In genomic region chr12:904010-904414, GRCh38 we compare ENCODE assay signal across 17 cellular contexts. TPM values are rescaled to one million over a fixed set of nuclear protein-coding genes. Genes with fewer than 3 reads are reported as not detected.
DNase-seq lines count a peak whose midpoint lies in the region; ATAC-seq, FAIRE-seq and TF ChIP-seq lines count a peak whose summit lies in the region.
"Had no signal": no experiment of that assay in that cellular context is flagged by ENCODE, and none has a peak within 500 bp of the region (broad histone marks: within the 10 kb centered on the region; RNA-seq: fewer than 3 reads in every experiment).

No MANE protein-coding gene starts in this region.

- H3K27me3 ChIP-seq in cardiac muscle cell: no peaks in the 10 kb centered on the region
- H3K27me3 ChIP-seq in NT2/D1 (ENCODE audit: insufficient read depth, insufficient read length): no peaks in the 10 kb centered on the region
- H3K27me3 ChIP-seq in GM12878 (replicated peaks in 1 of 2; ENCODE audit: control insufficient read depth in 2 of 2, insufficient read depth in 2 of 2, low read length in 1 of 2): no peaks in the 10 kb centered on the region
- no peaks in the 10 kb centered on the region for H3K27me3 ChIP-seq in left ventricle myocardium inferior (ENCODE audit: low read depth)
- H3K27me3 ChIP-seq: heart right ventricle had no signal

- H3K9ac ChIP-seq in NT2/D1 (ENCODE audit: insufficient read length, low read depth) (no peak overlapping the region), GM12878 (ENCODE audit: control insufficient read depth, insufficient read depth, low read length) (no peak overlapping the region), kidney (ENCODE audit: low read length in 2 of 2) (no peak overlapping the region)

- no peak for TF ChIP-seq RAD21 in GM12878 (IDR thresholded peaks at IDR 0.05; ENCODE audit: insufficient read depth, low read depth, low read length)

- ATAC-seq in GM12878 (no peak), HG03354 (IDR thresholded peaks at IDR 0.05; ENCODE audit: poor library complexity, severe bottlenecking, unreplicated experiment) (no peak), HG03039 (IDR thresholded peaks at IDR 0.05; ENCODE audit: unreplicated experiment) (no peak)
- ATAC-seq: heart right ventricle, Right ventricle myocardium inferior had no signal

- H3K4me2 ChIP-seq in GM12878 (ENCODE audit: control insufficient read depth, insufficient read depth): no peak overlapping the region

- no peak for FAIRE-seq in GM12878 (lab: Jason Lieb, UNC)
- FAIRE-seq in kidney (lab: Jason Lieb, UNC): no peak

- no peaks in the 10 kb centered on the region; the same call in 1 of the 2 replicates for H3K79me2 ChIP-seq in GM12878 (ENCODE audit: control insufficient read depth, insufficient read depth, low read length)

- H3K4me3 ChIP-seq in cardiac muscle cell (no peak overlapping the region), NT2/D1 (ENCODE audit: insufficient read length, low read depth) (no peak overlapping the region), GM12878 (no peak overlapping the region), left ventricle myocardium inferior (no peak overlapping the region), kidney (ENCODE audit: low read length in 2 of 2) (no peak overlapping the region)
- H3K4me3 ChIP-seq: heart right ventricle had no signal

- WGBS in GM12878 (ENCODE audit: insufficient coverage, insufficient replicate concordance, low lambda C conversion rate, missing lambda C conversion rate): 70% methylated on average over 5 of the region's 5 CpGs

- H3K9me3 ChIP-seq in cardiac muscle cell (ENCODE audit: low read depth) (no peaks in the 10 kb centered on the region), NT2/D1 (ENCODE audit: insufficient read depth, low read length) (no peaks in the 10 kb centered on the region), GM12878 (replicated peaks; ENCODE audit: control insufficient read depth, insufficient read depth, low read length) (no peaks in the 10 kb centered on the region), left ventricle myocardium inferior (replicated peaks) (no peaks in the 10 kb centered on the region), kidney (ENCODE audit: control insufficient read depth in 1 of 2, low read length in 2 of 2) (no peaks in the 10 kb centered on the region)
- H3K9me3 ChIP-seq: heart right ventricle had no signal

- TF ChIP-seq POLR2A in GM12878 (IDR thresholded peaks at IDR 0.05; ENCODE audit: low read depth, low read length): no peak

- H3K4me1 ChIP-seq in cardiac muscle cell (ENCODE audit: low read depth): no peaks in the 10 kb centered on the region
- peaks cover 7% of the 10 kb centered on the region for H3K4me1 ChIP-seq in NT2/D1 (ENCODE audit: insufficient read depth, insufficient read length)
- H3K4me1 ChIP-seq in GM12878 (ENCODE audit: control insufficient read depth, insufficient read depth, low read length): no peaks in the 10 kb centered on the region
- H3K4me1 ChIP-seq in left ventricle myocardium inferior: peaks cover 21% of the 10 kb centered on the region
- peaks cover 0 to 15% of the 10 kb centered on the region in 2 donors for H3K4me1 ChIP-seq in kidney (ENCODE audit: control insufficient read depth in 1 of 2, insufficient read depth in 1 of 2, low read depth in 1 of 2, low read length in 2 of 2)

- TF ChIP-seq EP300 in GM12878 (IDR thresholded peaks at IDR 0.05; ENCODE audit: borderline replicate concordance in 1 of 2, control insufficient read depth in 1 of 2, low read depth in 2 of 2, low read length in 2 of 2): no peak

- CTCF ChIA-PET in GM12878 (lab: Yijun Ruan, JAX): interaction anchor here (0.6 to 1.1 kb wide), 5 partner anchors 88 to 334 kb away, joined by 3 read pairs; no protein-coding TSS in a partner anchor

- RAD21 ChIA-PET in GM12878 (lab: Charles Lee; ENCODE audit: unreplicated experiment): interaction anchor here (1.1 kb wide), 1 partner anchor 189 kb away, joined by 3 read pairs; no protein-coding TSS in a partner anchor

- H4K20me1 ChIP-seq in GM12878 (ENCODE audit: control insufficient read depth, insufficient read depth): no peaks in the 10 kb centered on the region

- H3K36me3 ChIP-seq in cardiac muscle cell (peaks cover 75% of the 10 kb centered on the region), NT2/D1 (ENCODE audit: insufficient read depth, insufficient read length, low read length) (peaks cover 95% of the 10 kb centered on the region), GM12878 (ENCODE audit: control insufficient read depth in 2 of 2, insufficient read depth in 2 of 2, low read length in 1 of 2) (peaks cover 30 to 80% of the 10 kb centered on the region in 2 experiments), left ventricle myocardium inferior (peaks cover 100% of the 10 kb centered on the region), kidney (ENCODE audit: control insufficient read depth in 1 of 2, insufficient read depth in 2 of 2, low read length in 2 of 2) (peaks cover 57 to 90% of the 10 kb centered on the region in 2 donors)

- intact Hi-C loops in cardiac septum (cut with DNase I) (no loop called here), GM12878 (cut with micrococcal nuclease; ENCODE audit: unreplicated experiment) (no loop called here), left ventricle myocardium inferior (cut with micrococcal nuclease) (no loop called here), kidney (cut with DNase I) (no loop called here)

- peak overlapping the region; percentile 28 for H3K27ac ChIP-seq in cardiac muscle cell
- H3K27ac ChIP-seq in GM12878 (ENCODE audit: control insufficient read depth, insufficient read depth): no peak overlapping the region
- no peak overlapping the region for H3K27ac ChIP-seq in left ventricle myocardium inferior (replicated peaks)
- H3K27ac ChIP-seq in kidney (ENCODE audit: low read depth in 2 of 2, low read length in 2 of 2): no peak overlapping the region
- H3K27ac ChIP-seq: C4-2B, epithelial cell of prostate had no signal

- no peak overlapping the region for H2AFZ ChIP-seq in GM12878 (ENCODE audit: control insufficient read depth, low read depth, low read length)

- no TSS peak for BruUV-seq in GM12878 (replicated peaks; lab: Mats Ljungman, UMichigan)

- TF ChIP-seq CTCF in cardiac muscle cell (IDR thresholded peaks at IDR 0.05; ENCODE audit: low read depth, low read length): no peak
- no peak for TF ChIP-seq CTCF in GM12878 (IDR thresholded peaks at IDR 0.05 in 2 of 3, conservative IDR thresholded peaks at IDR 0.05 in 1 of 3; ENCODE audit: control insufficient read depth in 2 of 3, extremely low read depth in 1 of 3, insufficient read depth in 1 of 3, low read depth in 3 of 3, low read length in 3 of 3)
- no peak for TF ChIP-seq CTCF in left ventricle myocardium inferior (IDR thresholded peaks at IDR 0.05; ENCODE audit: borderline replicate concordance)
- no peak for TF ChIP-seq CTCF in kidney (IDR thresholded peaks at IDR 0.05; ENCODE audit: borderline replicate concordance, extremely low read depth, insufficient read depth)

- in situ Hi-C loops in GM12878 (cut with MboI): no loop called here

- DNase-seq in cardiac muscle cell (ENCODE audit: low read depth in 1 of 2, low spot score in 1 of 2): no peak
- DNase-seq in cardiac septum (ENCODE audit: low spot score): no peak
- DNase-seq in NT2/D1 (ENCODE audit: low read depth, low spot score): peak; percentile 23
- no peak for DNase-seq in GM12878 (ENCODE audit: low read depth, low spot score)
- no peak for DNase-seq in left ventricle myocardium inferior
- no peak for DNase-seq in kidney
- DNase-seq: activated CD4-positive, CD25-positive, alpha-beta regulatory T cell; activated effector memory CD4-positive, alpha-beta T cell treated with Interleukin-2 at 50 U/mL for 16 hours; central memory CD4-positive, alpha-beta T cell; heart right ventricle; NCI-H1105; NCI-H524 treated with DMSO at 0.1 percent for 48 hours had no signal

- SMC1A ChIA-PET in GM12878 (lab: Charles Lee; ENCODE audit: uncharacterized antibody, unreplicated experiment): interaction anchor here (0.8 to 2.0 kb wide), 4 partner anchors 9 to 89 kb away, joined by 3 to 6 read pairs (median 3); no protein-coding TSS in a partner anchor

- POLR2A ChIA-PET in GM12878 (lab: Charles Lee): no interaction called here

TF ChIP-seq in GM12878, 131 proteins besides CTCF, POLR2A, EP300 and RAD21:
- TF ChIP-seq SPI1 (IDR thresholded peaks at IDR 0.05; ENCODE audit: borderline replicate concordance, insufficient read depth, low read depth, low read length) (peak; percentile 72), ATF2 (IDR thresholded peaks at IDR 0.05; ENCODE audit: low read length) (no peak)
TF ChIP-seq in GM12878: peak in this region for 1.

RNA-seq across cellular contexts. Expression of gene RAD52, which starts 45.5 kb away (rescaled TPM):
- total RNA-seq in cardiac muscle cell (31.2 and 49.8 TPM in 2 replicates), cardiac septum (9.2 TPM), GM12878 (2014; rRNA removed) (10.2 and 10.7 TPM in 2 replicates), GM12878 (2014; rRNA removed; fragmentation: Illumina TruSeq; extraction: Trizol) (9.3 and 11.4 TPM in 2 replicates), GM12878 (2021) (6.5 and 6.6 TPM in 2 replicates), left ventricle myocardium inferior (9.3 TPM), kidney (17.1 TPM)
- polyA plus RNA-seq in cardiac muscle cell (11.2 and 18.8 TPM in 2 replicates), GM12878 (2011; rRNA removed) (13.1 and 15.7 TPM in 2 replicates), GM12878 (2014; fragmentation: Illumina TruSeq; extraction: Trizol) (5.9 and 8.5 TPM in 2 replicates), GM12878 (2014; fragmentation: Nextera tagmentation; extraction: Ambion mirVana) (1 to 10 TPM; 2.0 to 2.9 TPM), GM12878 (2014; rRNA removed) (11.2 and 11.3 TPM in 2 replicates), GM12878 (2016; fragmentation: Nextera tagmentation; extraction: Ambion mirVana) (1 to 10 TPM; 7.7 to 9.7 TPM), kidney (ENCODE audit: insufficient read depth, low read depth, low replicate concordance) (6.4 TPM)
- total RNA-seq in GM12878 (2013; cell fraction: nucleolus; rRNA removed): 80.3 and 81.5 TPM in 2 replicates
- 4.4 TPM for polyA plus RNA-seq in GM12878 (2011; ENCODE audit: low read depth)
- 10.6 and 16.5 TPM in 2 replicates for polyA plus RNA-seq in GM12878 (2011; cell fraction: cytosol; rRNA removed)
- 52.6 and 66.0 TPM in 2 replicates for polyA plus RNA-seq in GM12878 (2011; cell fraction: nucleus; rRNA removed)
- 4.0 and 8.3 TPM in 2 replicates for polyA plus RNA-seq in GM12878 (2012)
- polyA minus RNA-seq in GM12878 (2011; rRNA and poly(A)+ RNA removed): 19.2 and 29.6 TPM in 2 replicates
- 6.3 and 9.3 TPM in 2 replicates for polyA minus RNA-seq in GM12878 (2011; cell fraction: cytosol; rRNA and poly(A)+ RNA removed)
- 16.3 and 21.0 TPM in 2 replicates for polyA minus RNA-seq in GM12878 (2011; cell fraction: nucleus; rRNA and poly(A)+ RNA removed)
